ENCODE assay signal across 8 cellular contexts in genomic region chr3:187737401-187738088, GRCh38. TPM values are rescaled to one million over a fixed set of nuclear protein-coding genes. Genes with fewer than 3 reads are reported as not detected.
DNase-seq lines count a peak whose midpoint lies in the region; ATAC-seq and TF ChIP-seq lines count a peak whose summit lies in the region.

No MANE protein-coding gene starts in this region.

- DNase-seq in DND-41 (peak; percentile 62), NCI-H1105 treated with DMSO at 0.1 percent for 48 hours (lab: John Stamatoyannopoulos, UW) (peak; percentile 87), fibroblast of pulmonary artery (ENCODE audit: low read depth) (peak; percentile 86), thoracic aorta (ENCODE audit: low spot score) (peak; percentile 42)
- peak; percentile 27 for DNase-seq in activated T-helper 2 cell treated with anti-CD3 and anti-CD28 coated beads, Interferon-gamma antibody, Interleukin-2, Interleukin-4, amounts not matched to agents 10 μg/mL and 5 μg/mL and 100 μg/mL, durations not matched to agents 14 hours and 24 hours and 36 hours (ENCODE audit: low spot score)
- peak in 7 of 10 donors; percentile 35 to 46 (median 43) for DNase-seq in naive thymus-derived CD8-positive, alpha-beta T cell

- H3K4me1 ChIP-seq in DND-41 (ENCODE audit: insufficient read depth, low read length) (peaks cover 47% of the 10 kb centered on the region), thoracic aorta (ENCODE audit: control insufficient read depth in 1 of 2, low read depth in 2 of 2) (peaks cover 19 to 37% of the 10 kb centered on the region in 2 donors)

- intact Hi-C loops in activated T-helper 2 cell treated with anti-CD3 and anti-CD28 coated beads, Interferon-gamma antibody, Interleukin-2, Interleukin-4, amounts not matched to agents 10 μg/mL and 5 μg/mL and 100 μg/mL, durations not matched to agents 14 hours and 24 hours and 36 hours (cut with micrococcal nuclease): loop anchor here (1.0 to 2.0 kb wide), 4 partner anchors 663 to 1499 kb away; no protein-coding TSS in a partner anchor

- H3K27ac Mint-ChIP-seq in activated T-helper 2 cell treated with anti-CD3 and anti-CD28 coated beads, Interferon-gamma antibody, Interleukin-2, Interleukin-4, amounts not matched to agents 10 μg/mL and 5 μg/mL and 100 μg/mL, durations not matched to agents 14 hours and 24 hours and 36 hours: peak overlapping the region; percentile 32
- H3K27ac Mint-ChIP-seq in naive thymus-derived CD8-positive, alpha-beta T cell: peak overlapping the region; percentile 68 to 100 (median 90)

- H3K4me1 Mint-ChIP-seq in activated T-helper 2 cell treated with anti-CD3 and anti-CD28 coated beads, Interferon-gamma antibody, Interleukin-2, Interleukin-4, amounts not matched to agents 10 μg/mL and 5 μg/mL and 100 μg/mL, durations not matched to agents 14 hours and 24 hours and 36 hours (ENCODE audit: low read depth): peaks cover 34% of the 10 kb centered on the region
- H3K4me1 Mint-ChIP-seq in naive thymus-derived CD8-positive, alpha-beta T cell: peaks cover 28 to 51% (median 42%) of the 10 kb centered on the region in 4 donors

- peak overlapping the region; percentile 89 for H3K4me2 ChIP-seq in DND-41 (ENCODE audit: insufficient read depth, low read length)

- H3K9me3 ChIP-seq in DND-41 (ENCODE audit: insufficient read depth, low read length, severe bottlenecking): no peaks in the 10 kb centered on the region
- no peaks in the 10 kb centered on the region for H3K9me3 ChIP-seq in thoracic aorta

- H3K27ac ChIP-seq in DND-41 (ENCODE audit: low read length): peak overlapping the region; percentile 99
- H3K27ac ChIP-seq in thoracic aorta: peak overlapping the region; percentile 98 to 100

- peak overlapping the region; percentile 94 for H3K4me3 Mint-ChIP-seq in activated T-helper 2 cell treated with anti-CD3 and anti-CD28 coated beads, Interferon-gamma antibody, Interleukin-2, Interleukin-4, amounts not matched to agents 10 μg/mL and 5 μg/mL and 100 μg/mL, durations not matched to agents 14 hours and 24 hours and 36 hours (ENCODE audit: low read depth)
- H3K4me3 Mint-ChIP-seq in naive thymus-derived CD8-positive, alpha-beta T cell: peak overlapping the region; percentile 94 to 100 (median 98)

- H3K36me3 Mint-ChIP-seq in activated T-helper 2 cell treated with anti-CD3 and anti-CD28 coated beads, Interferon-gamma antibody, Interleukin-2, Interleukin-4, amounts not matched to agents 10 μg/mL and 5 μg/mL and 100 μg/mL, durations not matched to agents 14 hours and 24 hours and 36 hours (ENCODE audit: low read depth): peaks cover 17% of the 10 kb centered on the region
- peaks cover 0 to 10% (median 0%) of the 10 kb centered on the region in 3 donors for H3K36me3 Mint-ChIP-seq in naive thymus-derived CD8-positive, alpha-beta T cell

- peak overlapping the region; percentile 54 to 75 for H3K4me3 ChIP-seq in DND-41 (ENCODE audit: low read depth in 1 of 2, low read length in 2 of 2)
- peak overlapping the region; percentile 94 for H3K4me3 ChIP-seq in fibroblast of pulmonary artery (replicated peaks; ENCODE audit: low read depth, low read length)
- H3K4me3 ChIP-seq in thoracic aorta: peak overlapping the region; percentile 92

- H3K9ac ChIP-seq in DND-41 (ENCODE audit: low read depth, low read length): peak overlapping the region; percentile 99

- peak overlapping the region; percentile 94 for H2AFZ ChIP-seq in DND-41 (ENCODE audit: low read depth, low read length)

- ATAC-seq in DND-41 (ENCODE audit: insufficient read depth, low read depth) (peak; percentile 5; the same call in 1 of the 3 replicates), thoracic aorta (ENCODE audit: insufficient number of reproducible peaks, low FRiP score, low read depth) (no peak), HG03095 (IDR thresholded peaks at IDR 0.05; ENCODE audit: unreplicated experiment) (no peak), GM21825 (IDR thresholded peaks at IDR 0.05; ENCODE audit: unreplicated experiment) (no peak)
- ATAC-seq in naive thymus-derived CD8-positive, alpha-beta T cell: peak in 1 of 2 donors; percentile 26

- POLR2A ChIA-PET in naive thymus-derived CD8-positive, alpha-beta T cell (lab: Charles Lee): interaction anchor here (0.7 to 2.6 kb wide), 5 partner anchors 10 to 1395 kb away, joined by 3 to 9 read pairs (median 5); no protein-coding TSS in a partner anchor

- peaks cover 12% of the 10 kb centered on the region for H3K27me3 Mint-ChIP-seq in activated T-helper 2 cell treated with anti-CD3 and anti-CD28 coated beads, Interferon-gamma antibody, Interleukin-2, Interleukin-4, amounts not matched to agents 10 μg/mL and 5 μg/mL and 100 μg/mL, durations not matched to agents 14 hours and 24 hours and 36 hours (ENCODE audit: low read depth)
- H3K27me3 Mint-ChIP-seq in naive thymus-derived CD8-positive, alpha-beta T cell: no peaks in the 10 kb centered on the region

- no peaks in the 10 kb centered on the region for H3K9me3 Mint-ChIP-seq in activated T-helper 2 cell treated with anti-CD3 and anti-CD28 coated beads, Interferon-gamma antibody, Interleukin-2, Interleukin-4, amounts not matched to agents 10 μg/mL and 5 μg/mL and 100 μg/mL, durations not matched to agents 14 hours and 24 hours and 36 hours
- H3K9me3 Mint-ChIP-seq in naive thymus-derived CD8-positive, alpha-beta T cell: no peaks in the 10 kb centered on the region

- H3K36me3 ChIP-seq in DND-41 (ENCODE audit: insufficient read depth, low read length): peaks cover 5% of the 10 kb centered on the region
- H3K36me3 ChIP-seq in thoracic aorta: peaks cover 18% of the 10 kb centered on the region

- H4K20me1 ChIP-seq in DND-41 (ENCODE audit: insufficient read depth, low read length): no peaks in the 10 kb centered on the region

- no peak for TF ChIP-seq CTCF in DND-41 (IDR thresholded peaks at IDR 0.05; ENCODE audit: borderline replicate concordance, extremely low read depth, low read length, poor library complexity, severe bottlenecking)
- no peak for TF ChIP-seq CTCF in fibroblast of pulmonary artery (IDR thresholded peaks at IDR 0.05; ENCODE audit: low read length, missing control alignments)
- TF ChIP-seq CTCF in thoracic aorta (IDR thresholded peaks at IDR 0.05): no peak

- H3K27me3 ChIP-seq in DND-41 (ENCODE audit: insufficient read depth, low read length, poor library complexity) (no peaks in the 10 kb centered on the region), thoracic aorta (replicated peaks; ENCODE audit: insufficient read depth) (no peaks in the 10 kb centered on the region)

- H3K79me2 ChIP-seq in DND-41 (ENCODE audit: insufficient read depth, low read length): peaks cover 21% of the 10 kb centered on the region

RNA-seq across cellular contexts. Expression of gene BCL6, which starts 7.7 kb away (rescaled TPM):
- total RNA-seq in activated T-helper 2 cell treated with anti-CD3 and anti-CD28 coated beads, Interferon-gamma antibody, Interleukin-2, Interleukin-4, amounts not matched to agents 10 μg/mL and 5 μg/mL and 100 μg/mL, durations not matched to agents 14 hours and 24 hours and 36 hours: 12.0 and 16.5 TPM in 2 replicates
- total RNA-seq in naive thymus-derived CD8-positive, alpha-beta T cell: 10 to 100 TPM; 21.3 to 23.0 TPM
- polyA plus RNA-seq in naive thymus-derived CD8-positive, alpha-beta T cell: 1 to 10 TPM; 1.1 to 2.7 (median 2.3) TPM
- 100 to 1,000 TPM; 148 to 169 TPM for total RNA-seq in thoracic aorta

RNA-seq across cellular contexts. Expression of gene RTP2, which starts 35.2 kb away (rescaled TPM):
- total RNA-seq in activated T-helper 2 cell treated with anti-CD3 and anti-CD28 coated beads, Interferon-gamma antibody, Interleukin-2, Interleukin-4, amounts not matched to agents 10 μg/mL and 5 μg/mL and 100 μg/mL, durations not matched to agents 14 hours and 24 hours and 36 hours: not detected in 2 replicates
- total RNA-seq in naive thymus-derived CD8-positive, alpha-beta T cell: not detected
- not detected for polyA plus RNA-seq in naive thymus-derived CD8-positive, alpha-beta T cell
- total RNA-seq in thoracic aorta: not detected

Comparison
In these comparisons a context has a peak if more than half of its experiments do, and no peak if none do; other contexts are left out.
1. DNase-seq: peak in every context shown above with its lines; median percentile 87 in NCI-H1105 treated with DMSO at 0.1 percent for 48 hours; 86 in fibroblast of pulmonary artery; 62 in DND-41; 43 in naive thymus-derived CD8-positive, alpha-beta T cell; 42 in thoracic aorta; 27 in activated T-helper 2 cell treated with anti-CD3 and anti-CD28 coated beads, Interferon-gamma antibody, Interleukin-2, Interleukin-4, amounts not matched to agents 10 μg/mL and 5 μg/mL and 100 μg/mL, durations not matched to agents 14 hours and 24 hours and 36 hours.